ENCODE assay signal across 8 cellular contexts in the genomic region with DNA sequence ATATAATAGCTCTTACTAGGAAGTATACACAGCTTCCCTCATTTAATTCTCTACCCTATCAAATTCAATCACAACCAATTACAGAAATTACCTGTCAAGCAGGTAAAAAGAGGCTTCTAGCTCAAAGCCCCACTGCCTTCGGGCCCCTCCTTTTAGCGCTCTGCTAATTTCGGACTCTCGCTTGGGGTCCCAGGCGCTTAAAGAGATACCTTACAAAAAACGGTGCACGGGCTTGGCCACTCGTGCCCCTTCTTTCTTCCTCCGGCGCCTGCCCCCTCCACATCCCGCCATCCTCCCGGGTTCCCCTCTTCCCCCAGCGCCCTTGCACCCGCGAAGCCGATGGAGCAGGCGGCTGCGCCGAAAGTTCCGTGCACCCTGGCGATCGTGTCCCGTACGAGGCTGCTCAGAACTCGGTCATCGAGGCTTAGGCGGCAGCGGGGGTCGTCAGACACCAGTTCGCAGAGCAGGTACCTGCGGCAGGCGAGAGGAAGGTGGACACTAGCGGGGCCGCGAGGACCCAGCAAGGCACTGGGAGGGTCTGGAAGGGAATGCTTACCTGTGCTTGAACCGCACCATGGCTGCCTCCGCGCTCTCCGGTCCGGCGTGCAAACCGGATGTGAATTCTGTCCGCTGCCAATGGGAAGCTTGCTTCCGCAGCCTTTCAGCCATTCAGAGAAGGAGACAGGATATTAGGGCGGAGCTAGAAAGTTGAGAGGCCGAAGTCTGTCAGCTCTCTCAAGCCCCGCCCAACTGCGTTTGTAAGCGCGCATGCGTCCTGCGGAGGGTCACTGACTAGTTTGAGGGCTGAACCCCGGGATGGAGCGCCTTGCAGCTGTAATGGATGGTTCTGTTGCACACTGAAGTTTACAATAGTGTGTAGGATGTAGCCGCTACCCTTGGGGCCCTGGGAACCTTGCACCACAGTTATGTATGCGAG. TPM values are rescaled to one million over a fixed set of nuclear protein-coding genes. Genes with fewer than 3 reads are reported as not detected.
DNase-seq lines count a peak whose midpoint lies in the region; TF ChIP-seq lines count a peak whose summit lies in the region.

A gene with protein sequence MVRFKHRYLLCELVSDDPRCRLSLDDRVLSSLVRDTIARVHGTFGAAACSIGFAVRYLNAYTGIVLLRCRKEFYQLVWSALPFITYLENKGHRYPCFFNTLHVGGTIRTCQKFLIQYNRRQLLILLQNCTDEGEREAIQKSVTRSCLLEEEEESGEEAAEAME (minus strand): TSS at position 616 of the 937 bp plus-strand sequence. CDS start 40 bp downstream, at position 576.

- H3K9me3 ChIP-seq in effector memory CD4-positive, alpha-beta T cell (ENCODE audit: control insufficient read depth, low read length) = no peaks in the 10 kb centered on the region

- CTCF ChIA-PET in activated CD8-positive, alpha-beta memory T cell treated with anti-CD3 and anti-CD28 coated beads for 36 hours (lab: Charles Lee) = interaction anchor here (0.5 to 5.6 kb wide), 7 partner anchors 10 to 515 kb away, joined by 3 to 64 read pairs (median 3); no protein-coding TSS in a partner anchor

- H3K36me3 ChIP-seq in effector memory CD4-positive, alpha-beta T cell (ENCODE audit: control insufficient read depth, insufficient read depth, low read length) = peaks cover 31% of the 10 kb centered on the region

- peak within 1 kb of the TSS; percentile 77 for H3K27ac ChIP-seq in effector memory CD4-positive, alpha-beta T cell (ENCODE audit: insufficient read depth, low read length, poor library complexity, severe bottlenecking)

- POLR2A ChIA-PET in activated CD8-positive, alpha-beta memory T cell treated with anti-CD3 and anti-CD28 coated beads for 36 hours (lab: Charles Lee) = interaction anchor here (0.7 to 1.8 kb wide), 8 partner anchors 46 to 130 kb away, joined by 3 to 6 read pairs (median 4); a partner anchor contains a TSS

- TF ChIP-seq CTCF in GM20000 (IDR thresholded peaks at IDR 0.05; ENCODE audit: extremely low read depth, missing control alignments) = no peak

- H3K4me1 ChIP-seq in effector memory CD4-positive, alpha-beta T cell (ENCODE audit: control insufficient read depth, insufficient read depth, low read length, poor library complexity, severe bottlenecking) = peaks cover 15% of the 10 kb centered on the region

- peak within 1 kb of the TSS; percentile 94 for H3K4me3 ChIP-seq in effector memory CD4-positive, alpha-beta T cell (ENCODE audit: insufficient read depth, low read depth, low read length, poor library complexity, severe bottlenecking)

- no peaks in the 10 kb centered on the region for H3K27me3 ChIP-seq in effector memory CD4-positive, alpha-beta T cell (replicated peaks; ENCODE audit: control insufficient read depth, insufficient read depth, low read length, poor library complexity, severe bottlenecking)

- DNase-seq in CMK (ENCODE audit: low read depth) = peak; percentile 95
- DNase-seq in GM20000 (ENCODE audit: low spot score) = peak; percentile 94
- peak; percentile 99 for DNase-seq in HT-29 (ENCODE audit: low spot score)
- peak; percentile 98 to 100 for DNase-seq in NOMO-1 (lab: John Stamatoyannopoulos, UW; ENCODE audit: unreplicated experiment in 2 of 2)
- DNase-seq in effector memory CD4-positive, alpha-beta T cell = peak; percentile 89 to 93 (median 90)
- peak; percentile 98 to 99 for DNase-seq in lung microvascular endothelial cell (ENCODE audit: low read depth in 2 of 2)
- peak; percentile 89 to 91 (median 89) for DNase-seq in stimulated activated CD4-positive, alpha-beta T cell treated with anti-CD3 and anti-CD28 coated beads, TNF-alpha, amount 100 ng/mL, for 48 hours (ENCODE audit: low read depth in 3 of 3)

RNA-seq across cellular contexts. Expression of the gene that starts here (rescaled TPM):
- total RNA-seq in HT-29 (2014; rRNA removed; shearing (Covaris generic)) = 61.5 and 70.9 TPM in 2 replicates
- total RNA-seq in activated CD8-positive, alpha-beta memory T cell treated with anti-CD3 and anti-CD28 coated beads for 36 hours = 10 to 100 TPM; 75.4 to 75.6 TPM
- total RNA-seq in lung microvascular endothelial cell = 19.8 and 23.6 TPM in 2 replicates

Comparison
In these comparisons a context has a peak if more than half of its experiments do, and no peak if none do; other contexts are left out.
1. Peak in every context shown above with its lines: DNase-seq, H3K4me3 ChIP-seq and H3K27ac ChIP-seq.